Comparison of ENCODE assay signal across 10 cellular contexts in the genomic region with DNA sequence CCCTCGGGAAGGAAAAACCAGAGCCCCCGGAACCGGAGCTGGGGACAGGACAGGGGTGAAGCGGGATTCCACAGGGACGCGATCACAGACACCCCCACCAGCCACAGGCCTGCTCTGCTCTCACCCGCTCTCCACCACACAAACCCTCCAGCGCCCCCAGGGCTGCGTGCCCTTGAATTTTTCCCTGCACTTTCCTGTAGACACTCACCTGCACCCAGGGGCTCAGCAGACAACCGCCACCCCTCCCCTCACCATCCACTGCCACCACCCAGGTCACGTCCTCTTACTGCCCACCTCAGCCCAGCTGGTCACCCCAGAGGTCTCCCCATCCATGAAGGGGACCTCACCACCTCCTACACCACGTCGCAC. TPM values are rescaled to one million over a fixed set of nuclear protein-coding genes. Genes with fewer than 3 reads are reported as not detected.
DNase-seq lines count a peak whose midpoint lies in the region; ATAC-seq, FAIRE-seq and TF ChIP-seq lines count a peak whose summit lies in the region.
"Had no signal": no experiment of that assay in that cellular context is flagged by ENCODE, and none has a peak within 500 bp of the region (broad histone marks: within the 10 kb centered on the region; RNA-seq: fewer than 3 reads in every experiment).

No MANE protein-coding gene starts in this region.

- ATAC-seq in HG02885 (IDR thresholded peaks at IDR 0.05; ENCODE audit: poor library complexity, unreplicated experiment): no peak

- TF ChIP-seq POLR2A in GM12892 (IDR thresholded peaks at IDR 0.05; ENCODE audit: low read depth, low read length): no peak

- H3K4me3 ChIP-seq in NT2/D1 (ENCODE audit: insufficient read length, low read depth) (peak overlapping the region; percentile 49), dorsolateral prefrontal cortex (peak overlapping the region; percentile 55 to 89 (median 70))

- no peaks in the 10 kb centered on the region for H3K36me3 Mint-ChIP-seq in nephron progenitor cell (ENCODE audit: low read depth)

- no peaks in the 10 kb centered on the region for H3K36me3 ChIP-seq in NT2/D1 (ENCODE audit: insufficient read depth, insufficient read length, low read length)

- no peak for TF ChIP-seq CTCF in C4-2B (conservative IDR thresholded peaks at IDR 0.05)
- TF ChIP-seq CTCF in dorsolateral prefrontal cortex (IDR thresholded peaks at IDR 0.05 in 54 of 56, conservative IDR thresholded peaks at IDR 0.05 in 2 of 56; ENCODE audit: low read depth in 1 of 56, partially characterized antibody in 56 of 56): no peak
- no peak for TF ChIP-seq CTCF in nephron progenitor cell (IDR thresholded peaks at IDR 0.05)

- no peak overlapping the region for H3K9ac ChIP-seq in NT2/D1 (ENCODE audit: insufficient read length, low read depth)

- no peaks in the 10 kb centered on the region for H3K9me3 ChIP-seq in NT2/D1 (ENCODE audit: insufficient read depth, low read length)

- H3K4me1 Mint-ChIP-seq in nephron progenitor cell: peaks cover 7% of the 10 kb centered on the region

- H3K4me3 Mint-ChIP-seq in nephron progenitor cell: peak overlapping the region; percentile 82

- DNase-seq in NT2/D1 (ENCODE audit: low read depth, low spot score) (no peak), dorsolateral prefrontal cortex (no peak), nephron progenitor cell (no peak), retina (no peak), GM19240 (ENCODE audit: insufficient read length, low spot score) (no peak), GM12892 (ENCODE audit: insufficient read length) (no peak)
- DNase-seq: MM.1S had no signal

- H3K27me3 Mint-ChIP-seq in nephron progenitor cell (ENCODE audit: low read depth, poor library complexity): peaks cover 94% of the 10 kb centered on the region

- H3K9me3 Mint-ChIP-seq in nephron progenitor cell: no peaks in the 10 kb centered on the region

- peak overlapping the region; percentile 4; the same call in 1 of the 2 replicates for H3K27ac ChIP-seq in C4-2B
- peak overlapping the region in 2 of 59 donors; percentile 6 to 56 for H3K27ac ChIP-seq in dorsolateral prefrontal cortex

- intact Hi-C loops in dorsolateral prefrontal cortex (cut with DNase I): no loop called here

- FAIRE-seq in GM12892 (lab: Jason Lieb, UNC): no peak
- FAIRE-seq: GM18507 had no signal

- no peak overlapping the region for H3K27ac Mint-ChIP-seq in nephron progenitor cell

- H3K27me3 ChIP-seq in NT2/D1 (ENCODE audit: insufficient read depth, insufficient read length): peaks cover 68% of the 10 kb centered on the region
- peaks cover 0 to 48% (median 33%) of the 10 kb centered on the region in 45 donors for H3K27me3 ChIP-seq in dorsolateral prefrontal cortex

- no peaks in the 10 kb centered on the region for H3K4me1 ChIP-seq in NT2/D1 (ENCODE audit: insufficient read depth, insufficient read length)

RNA-seq across cellular contexts. Expression of gene ULBP2, which starts 0.6 kb away (rescaled TPM):
- 1 to 10 TPM in 117 of 120 experiments, under 1 TPM in 3; 0.56 to 4.8 (median 2.4) TPM for total RNA-seq in dorsolateral prefrontal cortex
- polyA plus RNA-seq in GM12892 (2012; ENCODE audit: missing spikeins): not detected

RNA-seq across cellular contexts. Expression of gene RAET1G, which starts 19.5 kb away (rescaled TPM):
- total RNA-seq in dorsolateral prefrontal cortex: 1 to 10 TPM in 2 of 120 experiments, under 1 TPM in 15, not detected in 103; 0.42 to 1.3 (median 0.59) TPM
- not detected for polyA plus RNA-seq in GM12892 (2012; ENCODE audit: missing spikeins)

RNA-seq across cellular contexts. Expression of gene ULBP1, which starts 21.3 kb away (rescaled TPM):
- total RNA-seq in dorsolateral prefrontal cortex: 1 to 10 TPM in 1 of 120 experiments, under 1 TPM in 57, not detected in 62; 0.12 to 1.1 (median 0.26) TPM
- 0.08 TPM for polyA plus RNA-seq in GM12892 (2012; ENCODE audit: missing spikeins)

RNA-seq across cellular contexts. Expression of gene RAET1E, which starts 44.5 kb away (rescaled TPM):
- 1 to 10 TPM in 2 of 120 experiments, under 1 TPM in 21, not detected in 97; 0.21 to 1.4 (median 0.52) TPM for total RNA-seq in dorsolateral prefrontal cortex
- not detected for polyA plus RNA-seq in GM12892 (2012; ENCODE audit: missing spikeins)
